Comparison of ENCODE assay signal across 18 cellular contexts in the genomic region with DNA sequence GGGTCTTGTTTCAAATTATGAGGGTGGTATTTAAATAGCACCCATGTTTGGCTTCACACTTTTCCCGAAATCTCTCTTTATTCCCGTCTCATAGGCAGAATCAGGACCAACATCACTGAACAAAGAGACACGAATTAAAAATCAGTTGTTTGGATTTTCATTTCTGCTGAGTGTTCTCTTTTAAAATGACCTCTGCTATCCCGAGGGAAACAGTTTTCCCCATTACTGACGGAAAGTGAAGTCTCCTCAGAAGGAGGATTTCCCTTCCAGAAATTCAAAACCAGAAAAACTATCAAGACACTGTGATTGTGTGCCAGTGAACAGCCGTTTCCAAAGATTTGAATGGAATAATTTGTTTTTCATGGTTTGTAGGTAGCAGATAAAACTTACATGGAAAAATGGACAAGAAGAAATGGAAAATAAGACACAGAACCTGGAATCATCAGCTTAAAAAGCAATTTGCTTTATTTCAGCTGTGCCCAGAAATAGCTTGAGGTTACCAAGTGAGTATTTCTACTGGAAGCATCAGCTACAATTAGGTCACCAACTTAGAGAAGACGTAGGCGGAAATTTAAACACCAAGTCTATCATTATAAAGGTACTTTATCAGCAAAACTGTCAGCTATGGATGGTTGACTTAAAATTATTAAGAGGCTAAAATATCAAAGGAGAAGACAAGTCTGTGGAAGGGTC.
"Had no signal": no experiment of that assay in that cellular context is flagged by ENCODE, and none has a peak within 500 bp of the region (broad histone marks: within the 10 kb centered on the region; RNA-seq: fewer than 3 reads in every experiment).

No MANE protein-coding gene starts in this region.

- H3K27me3 ChIP-seq: adrenal gland, hepatocyte, left lung, upper lobe of right lung had no signal

- H3K79me2 ChIP-seq: hepatocyte had no signal

- H3K4me1 ChIP-seq: upper lobe of right lung had no signal

- H3K36me3 ChIP-seq: adrenal gland, cardiac muscle cell, left lung, thoracic aorta, upper lobe of right lung had no signal

- H3K9me3 Mint-ChIP-seq: activated CD8-positive, alpha-beta T cell treated with anti-CD3 and anti-CD28 coated beads for 36 hours; activated T-cell treated with anti-CD3 and anti-CD28 coated beads, Interleukin-2, amount 50 U/mL, for 72 hours; endodermal cell; naive thymus-derived CD4-positive, alpha-beta T cell; T-helper 1 cell treated with Interleukin-12 subunit alpha and Interleukin-12 subunit beta and Interleukin-4 antibody, amounts not matched to agents 30 μg/mL and 1 μg/mL, for 36 hours had no signal

- FAIRE-seq: keratinocyte had no signal

- H3K27ac Mint-ChIP-seq: activated CD8-positive, alpha-beta T cell treated with anti-CD3 and anti-CD28 coated beads for 36 hours; activated T-cell treated with anti-CD3 and anti-CD28 coated beads, Interleukin-2, amount 50 U/mL, for 72 hours; endodermal cell; progenitor cell of endocrine pancreas; T-helper 1 cell treated with Interleukin-12 subunit alpha and Interleukin-12 subunit beta and Interleukin-4 antibody, amounts not matched to agents 30 μg/mL and 1 μg/mL, for 36 hours had no signal

- DNase-seq: activated CD4-positive, alpha-beta T cell treated with anti-CD3 and anti-CD28 coated beads for 4 hours; activated CD8-positive, alpha-beta T cell treated with anti-CD3 and anti-CD28 coated beads for 36 hours; activated T-cell treated with anti-CD3 and anti-CD28 coated beads, Interleukin-2, amount 50 U/mL, for 72 hours; adrenal gland; endodermal cell; left lung; mammary epithelial cell; naive thymus-derived CD4-positive, alpha-beta T cell; nucleus accumbens; right cardiac atrium; stimulated activated CD4-positive, alpha-beta T cell treated with anti-CD3 and anti-CD28 coated beads, Interleukin-2, amount 100 ng/mL, for 24 hours; upper lobe of right lung had no signal

- H3K4me3 ChIP-seq: adrenal gland, cardiac muscle cell, hepatocyte, left lung, thoracic aorta, upper lobe of right lung had no signal

- H3K4me3 Mint-ChIP-seq: activated CD8-positive, alpha-beta T cell treated with anti-CD3 and anti-CD28 coated beads for 36 hours; endodermal cell; naive thymus-derived CD4-positive, alpha-beta T cell; T-helper 1 cell treated with Interleukin-12 subunit alpha and Interleukin-12 subunit beta and Interleukin-4 antibody, amounts not matched to agents 30 μg/mL and 1 μg/mL, for 36 hours had no signal

- H3K9me3 ChIP-seq: adrenal gland, left lung, thoracic aorta, upper lobe of right lung had no signal

- H3K27ac ChIP-seq: adrenal gland, cardiac muscle cell, hepatocyte, thoracic aorta, upper lobe of right lung had no signal

- H3K27me3 Mint-ChIP-seq: activated CD8-positive, alpha-beta T cell treated with anti-CD3 and anti-CD28 coated beads for 36 hours had no signal

- H3K4me2 ChIP-seq: hepatocyte had no signal

- ATAC-seq: activated CD8-positive, alpha-beta T cell treated with anti-CD3 and anti-CD28 coated beads for 36 hours; activated T-cell treated with anti-CD3 and anti-CD28 coated beads, Interleukin-2, amount 50 U/mL, for 72 hours; left lung; naive thymus-derived CD4-positive, alpha-beta T cell; right cardiac atrium; upper lobe of right lung had no signal

- H2AFZ ChIP-seq: hepatocyte had no signal
